In the genomic region with DNA sequence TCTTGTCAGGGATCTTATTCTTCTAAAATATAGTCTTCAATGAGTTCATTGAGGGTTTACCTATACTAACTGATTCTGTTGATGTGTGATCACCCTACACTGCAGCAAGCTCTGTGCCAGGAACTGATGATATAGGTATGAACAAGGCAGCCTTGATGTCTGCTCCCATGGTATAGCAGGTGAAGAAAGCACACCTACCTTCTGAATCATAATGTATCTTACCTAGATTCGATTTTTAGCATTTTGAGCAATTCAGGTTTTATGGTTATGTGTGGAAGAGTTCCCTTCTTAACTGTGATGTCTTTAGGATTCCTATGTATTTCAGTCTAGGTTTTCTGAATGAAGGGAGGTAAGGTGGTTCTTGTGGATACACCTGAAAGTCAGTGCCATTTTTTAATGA, we compare ENCODE assay signal across 33 cellular contexts.
"Had no signal": no experiment of that assay in that cellular context is flagged by ENCODE, and none has a peak within 500 bp of the region (broad histone marks: within the 10 kb centered on the region; RNA-seq: fewer than 3 reads in every experiment).

No MANE protein-coding gene starts in this region.

- DNase-seq: Karpas-422, Kasumi-1, MG63, MM.1S, MV-4-11, NCI-H1048, NCI-H1092, NCI-H1092 treated with DMSO at 0.1 percent for 48 hours, NCI-H1105, NCI-H1105 treated with DMSO at 0.1 percent for 48 hours, NCI-H1417, NCI-H1417 treated with DMSO at 0.1 percent for 48 hours, NCI-H1436, NCI-H1436 treated with DMSO at 0.1 percent for 48 hours, NCI-H146, NCI-H1694, NCI-H1694 treated with DMSO at 0.1 percent for 48 hours, NCI-H187, NCI-H187 treated with DMSO at 0.1 percent for 48 hours, NCI-H1930, NCI-H2029 treated with DMSO at 0.1 percent for 48 hours, NCI-H2081, NCI-H2081 treated with DMSO at 0.1 percent for 48 hours, NCI-H2107, NCI-H2171, NCI-H2171 treated with DMSO at 0.1 percent for 48 hours, NCI-H2227 treated with DMSO at 0.1 percent for 48 hours, NCI-H226, NCI-H345, NCI-H446, NCI-H446 treated with DMSO at 0.1 percent for 48 hours, NCI-H510A, NCI-H510A treated with DMSO at 0.1 percent for 48 hours had no signal
